In genomic region chr12:117494833-117495714, GRCh38 we compare ENCODE assay signal across 11 cellular contexts.
DNase-seq lines count a peak whose midpoint lies in the region; ATAC-seq and FAIRE-seq lines count a peak whose summit lies in the region.
"Had no signal": no experiment of that assay in that cellular context is flagged by ENCODE, and none has a peak within 500 bp of the region (broad histone marks: within the 10 kb centered on the region; RNA-seq: fewer than 3 reads in every experiment).

No MANE protein-coding gene starts in this region.

- no peak overlapping the region for H4K8ac ChIP-seq in mesendoderm (ENCODE audit: low read depth, low read length)

- no peak overlapping the region for H4K5ac ChIP-seq in mesendoderm (ENCODE audit: low read length)

- H3K4me3 ChIP-seq in mesendoderm (ENCODE audit: low read length): no peak overlapping the region

- no peak overlapping the region for H2BK120ac ChIP-seq in mesendoderm (ENCODE audit: low read depth, low read length)

- H2BK5ac ChIP-seq in mesendoderm (ENCODE audit: low read length): no peak overlapping the region

- H3K18ac ChIP-seq in mesendoderm (ENCODE audit: low read length): no peak overlapping the region

- H3K36me3 ChIP-seq in mesendoderm (ENCODE audit: control insufficient read depth, insufficient read depth, low read length): no peaks in the 10 kb centered on the region
- H3K36me3 ChIP-seq: WERI-Rb-1 had no signal

- WGBS in mesendoderm (ENCODE audit: extremely low coverage, insufficient coverage, low lambda C conversion rate): no CpG with 5 or more reads among the region's 9 CpGs

- H3K79me1 ChIP-seq in mesendoderm (ENCODE audit: low read length): no peaks in the 10 kb centered on the region

- DNase-seq in DMS153 treated with DMSO at 0.1 percent for 48 hours (lab: John Stamatoyannopoulos, UW; ENCODE audit: unreplicated experiment) (peak; percentile 82), NCI-H1417 (lab: John Stamatoyannopoulos, UW) (peak; percentile 82 to 96 (median 93)), NCI-H82 treated with DMSO at 0.1 percent for 48 hours (lab: John Stamatoyannopoulos, UW; ENCODE audit: unreplicated experiment) (peak; percentile 62), mesendoderm (peak; percentile 49), HTR-8/SVneo (ENCODE audit: insufficient read length, low spot score) (no peak)
- no peak for DNase-seq in stimulated activated CD8-positive, alpha-beta memory T cell treated with anti-CD3 and anti-CD28 coated beads, Interleukin-4, amount 100 ng/mL, for 48 hours
- DNase-seq: NCI-H526 treated with DMSO at 0.1 percent for 48 hours; stimulated activated CD4-positive, alpha-beta T cell treated with anti-CD3 and anti-CD28 coated beads, Interleukin-1b, Interleukin-23, amount 100 ng/mL, for 48 hours; WERI-Rb-1 had no signal

- no peak overlapping the region for H2BK15ac ChIP-seq in mesendoderm (replicated peaks; ENCODE audit: low read depth)

- peaks cover 2% of the 10 kb centered on the region for H3K4me1 ChIP-seq in mesendoderm (ENCODE audit: control insufficient read depth, low read depth, low read length)

- no peak for ATAC-seq in HG03354 (IDR thresholded peaks at IDR 0.05; ENCODE audit: poor library complexity, severe bottlenecking, unreplicated experiment)
- no peak for ATAC-seq in GM18870 (IDR thresholded peaks at IDR 0.05; ENCODE audit: unreplicated experiment)

- H3K23ac ChIP-seq in mesendoderm (ENCODE audit: low read length): no peak overlapping the region

- no peak overlapping the region for H3K56ac ChIP-seq in mesendoderm (ENCODE audit: low read length)

- H3K27me3 ChIP-seq in mesendoderm (ENCODE audit: insufficient read depth, low read length, poor library complexity): no peaks in the 10 kb centered on the region

- H3K4ac ChIP-seq in mesendoderm (ENCODE audit: low read depth, low read length): no peak overlapping the region

- no peak overlapping the region for H3K27ac ChIP-seq in mesendoderm (ENCODE audit: low read depth, low read length)
- H3K27ac ChIP-seq: WERI-Rb-1 had no signal

- H2AK5ac ChIP-seq in mesendoderm (ENCODE audit: low read length): no peak overlapping the region

- no peak overlapping the region for H3K9ac ChIP-seq in mesendoderm (ENCODE audit: low read length)

- H3K4me2 ChIP-seq in mesendoderm (ENCODE audit: low read length): no peak overlapping the region

- H3K79me2 ChIP-seq in mesendoderm (ENCODE audit: control insufficient read depth, insufficient read depth, low read length): no peaks in the 10 kb centered on the region

- FAIRE-seq in HTR-8/SVneo (lab: Jason Lieb, UNC): no peak

Comparison
In these comparisons a context has a peak if more than half of its experiments do, and no peak if none do; other contexts are left out.
1. DNase-seq: peak in DMS153 treated with DMSO at 0.1 percent for 48 hours (single experiment), NCI-H1417 (3 of 3), NCI-H82 treated with DMSO at 0.1 percent for 48 hours (single experiment) and mesendoderm (single experiment); none in stimulated activated CD8-positive, alpha-beta memory T cell treated with anti-CD3 and anti-CD28 coated beads, Interleukin-4, amount 100 ng/mL, for 48 hours (single experiment) and HTR-8/SVneo (single experiment).